1 cellular context compared by ENCODE assay signal in the genomic region with DNA sequence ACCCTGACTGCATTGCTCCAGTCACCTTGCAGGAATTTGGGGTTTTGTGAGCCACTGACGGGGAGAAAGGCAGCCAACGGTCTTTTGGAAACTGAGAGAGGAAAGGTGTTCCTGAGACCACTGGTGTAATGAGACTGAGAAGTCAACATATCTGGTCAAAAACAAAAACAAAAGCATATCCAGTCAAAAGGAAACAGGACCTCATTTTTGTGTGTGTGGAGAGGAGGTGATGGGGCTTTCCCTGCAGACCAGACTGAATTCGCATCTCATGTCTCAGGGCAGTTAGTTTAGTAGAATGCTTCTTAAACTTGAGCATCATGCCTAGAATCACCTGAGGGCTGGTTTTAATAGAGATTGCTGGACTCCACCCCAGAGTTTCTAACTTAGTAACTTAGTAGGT.
TF ChIP-seq lines count a peak whose summit lies in the region.

No MANE protein-coding gene starts in this region.

TF ChIP-seq in H1, 55 proteins besides CTCF, POLR2A, EP300 and RAD21 (continued from another document):
- TF ChIP-seq, protein P1, sequence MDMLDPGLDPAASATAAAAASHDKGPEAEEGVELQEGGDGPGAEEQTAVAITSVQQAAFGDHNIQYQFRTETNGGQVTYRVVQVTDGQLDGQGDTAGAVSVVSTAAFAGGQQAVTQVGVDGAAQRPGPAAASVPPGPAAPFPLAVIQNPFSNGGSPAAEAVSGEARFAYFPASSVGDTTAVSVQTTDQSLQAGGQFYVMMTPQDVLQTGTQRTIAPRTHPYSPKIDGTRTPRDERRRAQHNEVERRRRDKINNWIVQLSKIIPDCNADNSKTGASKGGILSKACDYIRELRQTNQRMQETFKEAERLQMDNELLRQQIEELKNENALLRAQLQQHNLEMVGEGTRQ (IDR thresholded peaks at IDR 0.05; ENCODE audit: low read length), result no peak
- TF ChIP-seq SIN3A (conservative IDR thresholded peaks at IDR 0.05 in 1 of 2, IDR thresholded peaks at IDR 0.05 in 1 of 2; ENCODE audit: low read depth in 1 of 2, low read length in 2 of 2), result no peak
- TF ChIP-seq SP1 (IDR thresholded peaks at IDR 0.05; ENCODE audit: low read depth, low read length), result no peak
- no peak for TF ChIP-seq BACH1 (IDR thresholded peaks at IDR 0.05; ENCODE audit: low read length)
- TF ChIP-seq POLR2AphosphoS5 (IDR thresholded peaks at IDR 0.05; ENCODE audit: low read depth, low read length), result no peak
- TF ChIP-seq CHD1 (IDR thresholded peaks at IDR 0.05; ENCODE audit: low read depth, low read length), result no peak
- no peak for TF ChIP-seq SIRT6 (IDR thresholded peaks at IDR 0.05; ENCODE audit: low read length)
